ENCODE assay signal across 19 cellular contexts in the genomic region with DNA sequence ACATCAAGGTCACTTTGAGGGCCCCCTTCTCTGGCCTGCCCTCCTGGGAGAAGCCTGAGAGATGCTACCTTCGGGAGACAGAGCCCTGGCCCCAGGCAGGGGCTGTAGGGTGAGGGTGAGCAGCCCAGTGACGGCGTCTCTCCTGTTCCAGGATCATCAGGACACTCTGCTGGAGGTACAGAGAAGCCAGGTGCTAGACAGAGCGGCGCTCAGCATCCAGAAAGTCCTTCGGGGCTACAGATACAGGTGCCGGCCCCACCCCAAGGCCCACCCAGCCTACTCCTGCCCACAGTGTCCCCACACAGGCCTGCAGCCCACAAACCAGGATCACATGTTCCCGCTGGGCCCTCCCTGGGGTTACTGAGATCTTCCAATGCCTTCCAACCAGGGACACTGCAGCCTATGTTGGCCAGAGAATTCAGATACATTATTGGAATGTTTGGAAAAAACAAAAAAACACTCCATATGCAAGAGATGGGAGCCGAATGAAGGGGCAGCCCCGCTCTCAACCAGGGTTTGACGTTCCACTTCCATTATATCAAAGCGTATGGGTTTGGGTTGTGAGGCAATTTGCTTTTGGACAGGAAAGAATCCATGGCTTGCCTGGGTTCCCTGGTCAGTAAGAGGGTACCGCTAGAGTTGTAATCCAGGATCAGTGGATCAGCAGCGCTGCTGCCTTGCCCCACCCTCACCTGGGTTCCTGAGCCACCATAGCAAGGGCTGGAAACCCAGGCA. TPM values are rescaled to one million over a fixed set of nuclear protein-coding genes. Genes with fewer than 3 reads are reported as not detected.
"Had no signal": no experiment of that assay in that cellular context is flagged by ENCODE, and none has a peak within 500 bp of the region (broad histone marks: within the 10 kb centered on the region; RNA-seq: fewer than 3 reads in every experiment).

No MANE protein-coding gene starts in this region.

- H3K36me3 ChIP-seq: esophagus squamous epithelium, upper lobe of left lung had no signal

- H3K27me3 ChIP-seq: SJCRH30, upper lobe of left lung had no signal

- H3K27ac Mint-ChIP-seq: activated naive CD4-positive, alpha-beta T cell treated with anti-CD3 and anti-CD28 coated beads, Interleukin-2, amount 50 U/mL, for 24 hours; activated T-helper 1 cell treated with anti-CD3 and anti-CD28 coated beads, Interleukin-12 subunit alpha, Interleukin-12 subunit beta, Interleukin-2, Interleukin-4 antibody, amounts not matched to agents 30 ng/mL and 10 ng/mL and 1 ng/mL, durations not matched to agents 14 hours and 24 hours and 36 hours; brain; nephron progenitor cell; T-helper 2 cell treated with Interferon-gamma antibody and Interleukin-4, amounts not matched to agents 5 μg/mL and 100 μg/mL, for 36 hours had no signal

- H3K9me3 ChIP-seq: esophagus squamous epithelium, upper lobe of left lung had no signal

- H3K36me3 Mint-ChIP-seq: activated naive CD4-positive, alpha-beta T cell treated with anti-CD3 and anti-CD28 coated beads, Interleukin-2, amount 50 U/mL, for 24 hours; brain had no signal

- ATAC-seq: left colon had no signal

- DNase-seq: activated CD4-positive, alpha-beta T cell treated with anti-CD3 and anti-CD28 coated beads, Interleukin-2, amount 50 U/mL, for 4 hours; activated CD4-positive, CD25-positive, alpha-beta regulatory T cell treated with anti-CD3 and anti-CD28 coated beads, Interleukin-2, amount 50 U/mL, for 72 hours; amniotic stem cell; cerebellar nuclear complex; esophagus squamous epithelium; foreskin fibroblast; left colon; mammary epithelial cell; nephron progenitor cell; SJCRH30; stimulated activated CD4-positive, alpha-beta T cell treated with anti-CD3 and anti-CD28 coated beads, Interleukin-15, amount 100 ng/mL, for 24 hours; stimulated activated CD4-positive, alpha-beta T cell treated with anti-CD3 and anti-CD28 coated beads, Interleukin-4, amount 100 ng/mL, for 24 hours; SW 1271 had no signal

- H3K4me1 Mint-ChIP-seq: activated naive CD4-positive, alpha-beta T cell treated with anti-CD3 and anti-CD28 coated beads, Interleukin-2, amount 50 U/mL, for 24 hours; brain; nephron progenitor cell had no signal

- H3K4me3 ChIP-seq: esophagus squamous epithelium, SJCRH30, upper lobe of left lung had no signal

- H3K4me3 Mint-ChIP-seq: activated naive CD4-positive, alpha-beta T cell treated with anti-CD3 and anti-CD28 coated beads, Interleukin-2, amount 50 U/mL, for 24 hours; activated T-helper 1 cell treated with anti-CD3 and anti-CD28 coated beads, Interleukin-12 subunit alpha, Interleukin-12 subunit beta, Interleukin-2, Interleukin-4 antibody, amounts not matched to agents 30 ng/mL and 10 ng/mL and 1 ng/mL, durations not matched to agents 14 hours and 24 hours and 36 hours; brain; nephron progenitor cell; T-helper 2 cell treated with Interferon-gamma antibody and Interleukin-4, amounts not matched to agents 5 μg/mL and 100 μg/mL, for 36 hours had no signal

- H3K27me3 Mint-ChIP-seq: activated naive CD4-positive, alpha-beta T cell treated with anti-CD3 and anti-CD28 coated beads, Interleukin-2, amount 50 U/mL, for 24 hours had no signal

- H3K9me3 Mint-ChIP-seq: activated naive CD4-positive, alpha-beta T cell treated with anti-CD3 and anti-CD28 coated beads, Interleukin-2, amount 50 U/mL, for 24 hours had no signal

- H3K4me1 ChIP-seq: esophagus squamous epithelium, SJCRH30 had no signal

- H3K27ac ChIP-seq: esophagus squamous epithelium, SJCRH30, upper lobe of left lung had no signal

RNA-seq across cellular contexts. Expression of a gene that starts 49.5 kb away (rescaled TPM):
- total RNA-seq: activated T-helper 1 cell treated with anti-CD3 and anti-CD28 coated beads, Interleukin-12 subunit alpha, Interleukin-12 subunit beta, Interleukin-2, Interleukin-4 antibody, amounts not matched to agents 30 ng/mL and 10 ng/mL and 1 ng/mL, durations not matched to agents 14 hours and 24 hours and 36 hours; esophagus squamous epithelium; mammary epithelial cell; omental fat pad; SJCRH30 had no signal
- polyA plus RNA-seq: mammary epithelial cell had no signal
